ENCODE assay signal across 4 cellular contexts in genomic region chr6:107180114-107180513, GRCh38.
"Had no signal": no experiment of that assay in that cellular context is flagged by ENCODE, and none has a peak within 500 bp of the region (broad histone marks: within the 10 kb centered on the region; RNA-seq: fewer than 3 reads in every experiment).

No MANE protein-coding gene starts in this region.

- H3K4me3 Mint-ChIP-seq: GM23338, H9 had no signal

- H3K27ac Mint-ChIP-seq: GM23338, H9 had no signal

- DNase-seq: H9, HCEC 1CT, IMR-90 had no signal

- H3K4me2 ChIP-seq: GM23338 had no signal

- H3K4me1 Mint-ChIP-seq: GM23338, H9 had no signal

- H2AFZ ChIP-seq: GM23338 had no signal

- H3K4me3 ChIP-seq: GM23338 had no signal

- H3K9me3 Mint-ChIP-seq: GM23338, H9 had no signal
